ENCODE assay signal across 1 cellular context in the genomic region with DNA sequence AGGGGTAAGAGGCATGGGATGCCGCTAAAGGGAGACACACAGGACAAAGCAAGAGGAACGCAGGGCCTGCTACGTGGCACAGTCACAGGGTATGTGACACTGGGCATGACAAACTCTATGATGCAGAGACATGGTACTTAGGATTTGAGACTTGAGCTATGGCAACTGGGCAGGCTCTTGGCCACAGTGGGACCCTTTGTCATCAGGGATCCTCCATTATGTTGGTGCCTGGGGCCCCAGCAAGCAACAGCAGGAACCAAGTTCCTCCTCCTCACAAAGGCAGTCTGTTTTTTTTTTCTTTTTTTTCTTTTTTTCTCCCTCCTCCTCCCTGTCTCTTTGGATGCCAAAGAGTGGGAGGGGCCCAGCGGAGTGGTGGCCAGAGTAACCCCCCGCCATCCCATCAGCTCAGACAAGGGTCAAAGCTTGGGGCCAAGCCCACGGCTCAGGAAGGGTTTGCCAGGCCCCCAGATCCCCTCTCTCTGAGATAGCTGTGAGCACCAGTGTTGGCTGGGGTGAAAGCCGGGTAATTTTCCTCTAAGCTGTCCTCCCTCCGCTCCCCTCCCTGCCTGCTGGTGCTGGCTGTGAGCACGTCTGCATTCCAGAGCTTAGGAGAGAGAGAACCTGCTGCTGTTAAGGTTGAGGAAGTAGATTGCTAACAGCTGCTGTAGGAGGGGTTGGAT.
TF ChIP-seq lines count a peak whose summit lies in the region.

No MANE protein-coding gene starts in this region.

TF ChIP-seq in K562, 482 proteins besides CTCF, POLR2A, EP300 and RAD21 (continued from another document):
- TF ChIP-seq, protein P1, sequence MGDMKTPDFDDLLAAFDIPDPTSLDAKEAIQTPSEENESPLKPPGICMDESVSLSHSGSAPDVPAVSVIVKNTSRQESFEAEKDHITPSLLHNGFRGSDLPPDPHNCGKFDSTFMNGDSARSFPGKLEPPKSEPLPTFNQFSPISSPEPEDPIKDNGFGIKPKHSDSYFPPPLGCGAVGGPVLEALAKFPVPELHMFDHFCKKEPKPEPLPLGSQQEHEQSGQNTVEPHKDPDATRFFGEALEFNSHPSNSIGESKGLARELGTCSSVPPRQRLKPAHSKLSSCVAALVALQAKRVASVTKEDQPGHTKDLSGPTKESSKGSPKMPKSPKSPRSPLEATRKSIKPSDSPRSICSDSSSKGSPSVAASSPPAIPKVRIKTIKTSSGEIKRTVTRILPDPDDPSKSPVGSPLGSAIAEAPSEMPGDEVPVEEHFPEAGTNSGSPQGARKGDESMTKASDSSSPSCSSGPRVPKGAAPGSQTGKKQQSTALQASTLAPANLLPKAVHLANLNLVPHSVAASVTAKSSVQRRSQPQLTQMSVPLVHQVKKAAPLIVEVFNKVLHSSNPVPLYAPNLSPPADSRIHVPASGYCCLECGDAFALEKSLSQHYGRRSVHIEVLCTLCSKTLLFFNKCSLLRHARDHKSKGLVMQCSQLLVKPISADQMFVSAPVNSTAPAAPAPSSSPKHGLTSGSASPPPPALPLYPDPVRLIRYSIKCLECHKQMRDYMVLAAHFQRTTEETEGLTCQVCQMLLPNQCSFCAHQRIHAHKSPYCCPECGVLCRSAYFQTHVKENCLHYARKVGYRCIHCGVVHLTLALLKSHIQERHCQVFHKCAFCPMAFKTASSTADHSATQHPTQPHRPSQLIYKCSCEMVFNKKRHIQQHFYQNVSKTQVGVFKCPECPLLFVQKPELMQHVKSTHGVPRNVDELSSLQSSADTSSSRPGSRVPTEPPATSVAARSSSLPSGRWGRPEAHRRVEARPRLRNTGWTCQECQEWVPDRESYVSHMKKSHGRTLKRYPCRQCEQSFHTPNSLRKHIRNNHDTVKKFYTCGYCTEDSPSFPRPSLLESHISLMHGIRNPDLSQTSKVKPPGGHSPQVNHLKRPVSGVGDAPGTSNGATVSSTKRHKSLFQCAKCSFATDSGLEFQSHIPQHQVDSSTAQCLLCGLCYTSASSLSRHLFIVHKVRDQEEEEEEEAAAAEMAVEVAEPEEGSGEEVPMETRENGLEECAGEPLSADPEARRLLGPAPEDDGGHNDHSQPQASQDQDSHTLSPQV (IDR thresholded peaks at IDR 0.05), result peak; percentile 7; the same call in 1 of the 2 replicates
- peak; percentile 60; the same call in 1 of the 2 replicates for TF ChIP-seq ZNF263 (CRISPR knock-in tag; IDR thresholded peaks at IDR 0.05; ENCODE audit: borderline replicate concordance)
- peak; percentile 2 for TF ChIP-seq RBBP5 (IDR thresholded peaks at IDR 0.05; ENCODE audit: borderline replicate concordance, insufficient read depth, low read length, poor library complexity, severe bottlenecking)
